ENCODE assay signal across 18 cellular contexts in the genomic region with DNA sequence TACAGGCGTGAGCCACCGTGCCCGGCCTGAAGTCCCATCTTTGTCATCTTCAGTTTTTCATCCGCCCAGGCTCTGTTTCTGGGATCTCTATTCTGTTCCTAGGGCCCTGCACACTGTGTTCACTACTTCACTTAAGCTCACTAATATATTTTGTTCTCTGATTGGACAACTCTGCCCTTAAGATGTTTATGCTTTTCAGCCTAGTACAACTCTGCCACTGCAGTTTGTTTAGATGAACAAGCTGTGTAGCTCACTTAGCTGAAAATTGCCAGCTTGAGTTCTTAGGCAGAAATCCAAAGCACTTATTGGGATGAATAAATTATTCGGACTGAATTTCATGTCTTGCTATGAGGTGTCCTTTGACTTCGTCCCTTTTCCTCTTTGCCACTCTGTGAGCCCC.
DNase-seq lines count a peak whose midpoint lies in the region; ATAC-seq and TF ChIP-seq lines count a peak whose summit lies in the region.
"Had no signal": no experiment of that assay in that cellular context is flagged by ENCODE, and none has a peak within 500 bp of the region (broad histone marks: within the 10 kb centered on the region; RNA-seq: fewer than 3 reads in every experiment).

No MANE protein-coding gene starts in this region.

- no peaks in the 10 kb centered on the region for H3K9me2 ChIP-seq in OCI-LY1 (ENCODE audit: low read depth, low read length)

- no peak overlapping the region for H3K9ac ChIP-seq in OCI-LY1 (ENCODE audit: low read length)
- no peak overlapping the region for H3K9ac ChIP-seq in neuronal stem cell (ENCODE audit: low read depth, low read length, poor library complexity)
- H3K9ac ChIP-seq: BLaER1 treated with 17β-estradiol and CSF1 and Interleukin-3, amounts not matched to agents 10 nM and 100 nM; GM23248 had no signal

- peak overlapping the region; percentile 17 for H3K27ac ChIP-seq in OCI-LY1 (ENCODE audit: low read depth, low read length, poor library complexity, severe bottlenecking)
- no peak overlapping the region for H3K27ac ChIP-seq in neuronal stem cell (replicated peaks; ENCODE audit: low read length)
- H3K27ac ChIP-seq in tibial artery = no peak overlapping the region
- H3K27ac ChIP-seq: 22Rv1; BLaER1 treated with 17β-estradiol and CSF1 and Interleukin-3, amounts not matched to agents 10 nM and 100 nM; GM23248 had no signal

- H2AFZ ChIP-seq in OCI-LY1 (ENCODE audit: low read length) = no peak overlapping the region
- peak overlapping the region; percentile 22 for H2AFZ ChIP-seq in neuronal stem cell (ENCODE audit: low read length)
- H2AFZ ChIP-seq: GM23248 had no signal

- TF ChIP-seq CTCF in OCI-LY1 (IDR thresholded peaks at IDR 0.05; ENCODE audit: low read length) (no peak), fibroblast of villous mesenchyme (IDR thresholded peaks at IDR 0.05; ENCODE audit: insufficient read depth, low read depth, low read length) (no peak), tibial artery (IDR thresholded peaks at IDR 0.05) (no peak)

- no peak overlapping the region for H4K8ac ChIP-seq in neuronal stem cell (ENCODE audit: low read depth, low read length)

- no peak overlapping the region for H3K18ac ChIP-seq in neuronal stem cell (ENCODE audit: low read length)

- no peak overlapping the region for H3K14ac ChIP-seq in neuronal stem cell (ENCODE audit: low read length)

- H3K36me3 ChIP-seq in OCI-LY1 (ENCODE audit: insufficient read depth, low read length) (no peaks in the 10 kb centered on the region), neuronal stem cell (replicated peaks in 1 of 2; ENCODE audit: control insufficient read depth in 2 of 2, insufficient read depth in 2 of 2, low read length in 2 of 2) (no peaks in the 10 kb centered on the region), tibial artery (no peaks in the 10 kb centered on the region)
- H3K36me3 ChIP-seq: BE2C; BLaER1 treated with 17β-estradiol and CSF1 and Interleukin-3, amounts not matched to agents 10 nM and 100 nM had no signal

- intact Hi-C loops in tibial artery (cut with DNase I; ENCODE audit: low total_unique reads) = no loop called here

- DNase-seq in DMS 273 (lab: John Stamatoyannopoulos, UW; ENCODE audit: unreplicated experiment) (peak; percentile 13), DMS 273 treated with DMSO at 0.1 percent for 48 hours (lab: John Stamatoyannopoulos, UW) (no peak), fibroblast of villous mesenchyme (ENCODE audit: low read depth) (peak; percentile 14), neuronal stem cell (ENCODE audit: low spot score) (no peak), tibial artery (no peak)
- DNase-seq: BE2C; CD4-positive, alpha-beta T cell; CD8-positive, alpha-beta memory T cell; DMS153; DND-41; GM23248; H9 had no signal

- no peaks in the 10 kb centered on the region for H3F3A ChIP-seq in OCI-LY1 (ENCODE audit: insufficient read depth, low read length)

- H2BK5ac ChIP-seq in neuronal stem cell (ENCODE audit: low read length) = no peak overlapping the region

- H2BK120ac ChIP-seq in neuronal stem cell (ENCODE audit: low read depth, low read length) = no peak overlapping the region

- H3K79me2 ChIP-seq in OCI-LY1 (ENCODE audit: insufficient read depth, low read length) = no peaks in the 10 kb centered on the region

- H3K4me2 ChIP-seq in OCI-LY1 (ENCODE audit: low read length) (no peak overlapping the region), neuronal stem cell (ENCODE audit: insufficient read depth, low read length, poor library complexity, severe bottlenecking) (no peak overlapping the region)
- H3K4me2 ChIP-seq: BLaER1 treated with 17β-estradiol and CSF1 and Interleukin-3, amounts not matched to agents 10 nM and 100 nM had no signal

- no peak overlapping the region for H3K23ac ChIP-seq in neuronal stem cell (ENCODE audit: low read depth, low read length, poor library complexity)

- H4K91ac ChIP-seq in neuronal stem cell (ENCODE audit: low read depth, low read length, poor library complexity) = no peak overlapping the region

- no peak for ATAC-seq in GM21825 (IDR thresholded peaks at IDR 0.05; ENCODE audit: unreplicated experiment)
- ATAC-seq in HG03354 (IDR thresholded peaks at IDR 0.05; ENCODE audit: poor library complexity, severe bottlenecking, unreplicated experiment) = no peak
- ATAC-seq: HCT116 had no signal

- no peaks in the 10 kb centered on the region for H3K79me1 ChIP-seq in neuronal stem cell (ENCODE audit: low read depth, low read length)

- no peak overlapping the region for H2AK5ac ChIP-seq in neuronal stem cell (ENCODE audit: low read depth, low read length)

- no peak overlapping the region for H2BK12ac ChIP-seq in neuronal stem cell (ENCODE audit: low read length)

- H3K4me1 ChIP-seq in OCI-LY1 (ENCODE audit: insufficient read depth, low read length, severe bottlenecking) = peaks cover 30% of the 10 kb centered on the region
- H3K4me1 ChIP-seq in neuronal stem cell (ENCODE audit: control insufficient read depth in 2 of 2, insufficient read depth in 1 of 2, low read depth in 1 of 2, low read length in 2 of 2) = no peaks in the 10 kb centered on the region
- no peaks in the 10 kb centered on the region for H3K4me1 ChIP-seq in tibial artery
- H3K4me1 ChIP-seq: BE2C; BLaER1 treated with 17β-estradiol and CSF1 and Interleukin-3, amounts not matched to agents 10 nM and 100 nM had no signal

- WGBS in neuronal stem cell (ENCODE audit: extremely low coverage in 2 of 2, insufficient read length in 2 of 2, insufficient replicate concordance in 1 of 2), 2 donors = no CpG with 5 or more reads among the region's 6 CpGs

- no peaks in the 10 kb centered on the region for H4K20me1 ChIP-seq in OCI-LY1 (ENCODE audit: insufficient read depth, low read length)
- H4K20me1 ChIP-seq: BLaER1 treated with 17β-estradiol and CSF1 and Interleukin-3, amounts not matched to agents 10 nM and 100 nM had no signal

- no peak overlapping the region for H3K4me3 ChIP-seq in OCI-LY1 (ENCODE audit: low read depth, low read length, poor library complexity, severe bottlenecking)
- H3K4me3 ChIP-seq in fibroblast of villous mesenchyme (ENCODE audit: low read depth, low read length) = no peak overlapping the region
- H3K4me3 ChIP-seq in neuronal stem cell (ENCODE audit: low read length in 2 of 2) = no peak overlapping the region
- H3K4me3 ChIP-seq in tibial artery = no peak overlapping the region
- H3K4me3 ChIP-seq: BLaER1 treated with 17β-estradiol and CSF1 and Interleukin-3, amounts not matched to agents 10 nM and 100 nM; GM23248 had no signal

- H3K9me3 ChIP-seq in OCI-LY1 (ENCODE audit: low read length) (no peaks in the 10 kb centered on the region), neuronal stem cell (replicated peaks in 1 of 2; ENCODE audit: control insufficient read depth in 2 of 2, insufficient read depth in 1 of 2, low read depth in 1 of 2, low read length in 2 of 2) (no peaks in the 10 kb centered on the region), tibial artery (no peaks in the 10 kb centered on the region)
- H3K9me3 ChIP-seq: BE2C; BLaER1 treated with 17β-estradiol and CSF1 and Interleukin-3, amounts not matched to agents 10 nM and 100 nM had no signal

- no peak overlapping the region for H3K4ac ChIP-seq in neuronal stem cell (ENCODE audit: low read length)

- H2BK15ac ChIP-seq in neuronal stem cell (ENCODE audit: low read length) = no peak overlapping the region

- H3K27me3 ChIP-seq in OCI-LY1 (ENCODE audit: insufficient read depth, low read length) (no peaks in the 10 kb centered on the region), neuronal stem cell (ENCODE audit: control insufficient read depth in 3 of 3, insufficient read depth in 3 of 3, low read depth in 1 of 3, low read length in 3 of 3) (no peaks in the 10 kb centered on the region), tibial artery (no peaks in the 10 kb centered on the region)
- H3K27me3 ChIP-seq: BE2C had no signal

Comparison
In these comparisons a context has a peak if more than half of its experiments do, and no peak if none do; other contexts are left out.
1. DNase-seq: peak in DMS 273 (single experiment) and fibroblast of villous mesenchyme (single experiment); none in DMS 273 treated with DMSO at 0.1 percent for 48 hours (single experiment), neuronal stem cell (single experiment) and tibial artery (0 of 2).